Comparison of ENCODE assay signal across 9 cellular contexts in the genomic region with DNA sequence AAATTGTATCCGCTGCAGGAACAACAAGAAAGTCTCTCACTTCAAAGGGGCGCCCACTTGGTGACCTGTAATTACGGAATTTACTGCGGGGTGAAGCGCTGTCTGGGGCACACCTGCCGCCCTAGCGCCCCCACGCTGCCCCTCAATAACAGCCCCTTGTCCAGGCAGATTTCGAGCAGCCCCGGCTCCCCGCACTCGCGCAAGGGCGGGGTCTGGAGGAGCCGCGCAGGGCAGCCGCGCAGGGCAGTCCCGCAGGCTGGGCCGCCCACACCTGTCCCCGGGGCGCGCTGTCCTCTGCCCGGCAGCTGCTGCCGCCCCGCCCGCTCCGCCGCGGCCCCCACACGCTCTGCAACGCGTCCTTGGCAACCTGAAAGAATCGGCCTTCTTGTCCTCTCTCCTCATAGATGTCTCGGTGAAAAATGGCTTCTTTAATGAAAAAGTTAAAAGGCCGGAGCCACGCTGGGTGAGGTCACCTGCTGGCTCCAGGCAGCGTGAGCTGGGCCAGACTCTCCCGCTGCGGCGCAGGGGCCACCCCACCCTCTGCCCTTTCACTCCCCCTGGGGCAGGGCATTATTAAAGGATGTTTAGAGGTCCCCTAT.
DNase-seq lines count a peak whose midpoint lies in the region; ATAC-seq, FAIRE-seq and TF ChIP-seq lines count a peak whose summit lies in the region.
"Had no signal": no experiment of that assay in that cellular context is flagged by ENCODE, and none has a peak within 500 bp of the region (broad histone marks: within the 10 kb centered on the region; RNA-seq: fewer than 3 reads in every experiment).

No MANE protein-coding gene starts in this region.

- no peak overlapping the region for H3K27ac Mint-ChIP-seq in stimulated activated naive B cell treated with anti-CD40 and anti-IgM and Interleukin-4, amounts not matched to agents 10 μg/mL and 1 μg/mL and 100 μg/mL, for 72 hours
- H3K27ac Mint-ChIP-seq in CD8-positive, alpha-beta T cell = no peak overlapping the region
- H3K27ac Mint-ChIP-seq: T-cell had no signal

- no peaks in the 10 kb centered on the region for H3K36me3 Mint-ChIP-seq in stimulated activated naive B cell treated with anti-CD40 and anti-IgM and Interleukin-4, amounts not matched to agents 10 μg/mL and 1 μg/mL and 100 μg/mL, for 72 hours
- H3K36me3 Mint-ChIP-seq in CD8-positive, alpha-beta T cell = no peaks in the 10 kb centered on the region
- H3K36me3 Mint-ChIP-seq: T-cell had no signal

- intact Hi-C loops in left lung (cut with DNase I) = no loop called here
- intact Hi-C loops in CD8-positive, alpha-beta T cell (cut with DNase I, micrococcal nuclease) = no loop called here

- peaks cover 7 to 22% of the 10 kb centered on the region in 2 donors for H3K4me1 Mint-ChIP-seq in stimulated activated naive B cell treated with anti-CD40 and anti-IgM and Interleukin-4, amounts not matched to agents 10 μg/mL and 1 μg/mL and 100 μg/mL, for 72 hours
- peaks cover 4% of the 10 kb centered on the region for H3K4me1 Mint-ChIP-seq in CD8-positive, alpha-beta T cell (ENCODE audit: low read depth)

- peak; percentile 94 for ATAC-seq in left lung
- peak; percentile 59 to 72 for ATAC-seq in stimulated activated naive B cell treated with anti-CD40 and anti-IgM and Interleukin-4, amounts not matched to agents 10 μg/mL and 1 μg/mL and 100 μg/mL, for 72 hours (replicated peaks)
- ATAC-seq in CD8-positive, alpha-beta T cell = no peak
- no peak for ATAC-seq in HG02870 (IDR thresholded peaks at IDR 0.05; ENCODE audit: unreplicated experiment)
- ATAC-seq: T-cell had no signal

- H3K27me3 ChIP-seq in bronchial epithelial cell (ENCODE audit: control insufficient read depth, insufficient read depth, low read length) = peaks cover 2% of the 10 kb centered on the region
- H3K27me3 ChIP-seq in left lung = peaks cover 0 to 18% of the 10 kb centered on the region in 2 donors
- no peaks in the 10 kb centered on the region for H3K27me3 ChIP-seq in CD8-positive, alpha-beta T cell (ENCODE audit: insufficient read depth, low read length)

- peak overlapping the region; percentile 70 to 81 for H3K4me3 Mint-ChIP-seq in stimulated activated naive B cell treated with anti-CD40 and anti-IgM and Interleukin-4, amounts not matched to agents 10 μg/mL and 1 μg/mL and 100 μg/mL, for 72 hours
- H3K4me3 Mint-ChIP-seq in CD8-positive, alpha-beta T cell = no peak overlapping the region

- FAIRE-seq in bronchial epithelial cell (lab: Jason Lieb, UNC) = no peak

- H3K27me3 Mint-ChIP-seq in stimulated activated naive B cell treated with anti-CD40 and anti-IgM and Interleukin-4, amounts not matched to agents 10 μg/mL and 1 μg/mL and 100 μg/mL, for 72 hours = peaks cover 27 to 45% of the 10 kb centered on the region in 2 donors
- H3K27me3 Mint-ChIP-seq in CD8-positive, alpha-beta T cell (ENCODE audit: low read depth) = peaks cover 19% of the 10 kb centered on the region

- H3K9me3 Mint-ChIP-seq in stimulated activated naive B cell treated with anti-CD40 and anti-IgM and Interleukin-4, amounts not matched to agents 10 μg/mL and 1 μg/mL and 100 μg/mL, for 72 hours = no peaks in the 10 kb centered on the region
- H3K9me3 Mint-ChIP-seq in CD8-positive, alpha-beta T cell = no peaks in the 10 kb centered on the region
- H3K9me3 Mint-ChIP-seq: T-cell had no signal

- CTCF ChIA-PET in CD8-positive, alpha-beta T cell (lab: Charles Lee) = no interaction called here

- H3K36me3 ChIP-seq in KOPT-K1 (ENCODE audit: insufficient read depth, low read length) (no peaks in the 10 kb centered on the region), bronchial epithelial cell (ENCODE audit: control insufficient read depth, insufficient read depth, low read length) (no peaks in the 10 kb centered on the region), left lung (no peaks in the 10 kb centered on the region)
- no peaks in the 10 kb centered on the region for H3K36me3 ChIP-seq in CD8-positive, alpha-beta T cell (ENCODE audit: insufficient read depth, low read length)

- POLR2A ChIA-PET in CD8-positive, alpha-beta T cell (lab: Charles Lee) = no interaction called here

- H3K9me3 ChIP-seq in KOPT-K1 (ENCODE audit: insufficient read depth, low read length, poor library complexity, severe bottlenecking) (no peaks in the 10 kb centered on the region), left lung (no peaks in the 10 kb centered on the region)
- H3K9me3 ChIP-seq in CD8-positive, alpha-beta T cell (ENCODE audit: low read length) = no peaks in the 10 kb centered on the region

- TF ChIP-seq CTCF in bronchial epithelial cell (IDR thresholded peaks at IDR 0.05; ENCODE audit: insufficient read depth, low read length, severe bottlenecking) = no peak
- no peak for TF ChIP-seq CTCF in left lung (IDR thresholded peaks at IDR 0.05)
- no peak for TF ChIP-seq CTCF in CD8-positive, alpha-beta T cell (IDR thresholded peaks at IDR 0.05)

- H3K27ac ChIP-seq in KOPT-K1 (ENCODE audit: low read depth, low read length, poor library complexity, severe bottlenecking) = peak overlapping the region; percentile 7
- no peak overlapping the region for H3K27ac ChIP-seq in left lung
- no peak overlapping the region for H3K27ac ChIP-seq in CD8-positive, alpha-beta T cell (ENCODE audit: low read depth, low read length)

- peak overlapping the region; percentile 29 for H3K4me3 ChIP-seq in bronchial epithelial cell (ENCODE audit: low read depth, low read length)
- peak overlapping the region; percentile 12 to 31 for H3K4me3 ChIP-seq in left lung
- H3K4me3 ChIP-seq in CD8-positive, alpha-beta T cell (ENCODE audit: low read depth, low read length) = no peak overlapping the region

- H3K4me1 ChIP-seq in left lung = peaks cover 6 to 21% of the 10 kb centered on the region in 2 donors
- H3K4me1 ChIP-seq in CD8-positive, alpha-beta T cell (ENCODE audit: insufficient read depth, low read length) = no peaks in the 10 kb centered on the region

- no peak for DNase-seq in bronchial epithelial cell (ENCODE audit: low read depth)
- DNase-seq in left lung = peak in 1 of 2 donors; percentile 83
- DNase-seq in stimulated activated naive B cell treated with anti-CD40 and anti-IgM and Interleukin-4, amounts not matched to agents 10 μg/mL and 1 μg/mL and 100 μg/mL, for 72 hours = no peak
- DNase-seq in cerebellum (ENCODE audit: low spot score) = no peak
- DNase-seq in hippocampal formation (lab: John Stamatoyannopoulos, UW) = no peak
- DNase-seq in CD8-positive, alpha-beta T cell = no peak
- DNase-seq: T-cell had no signal

Comparison
In these comparisons a context has a peak if more than half of its experiments do, and no peak if none do; other contexts are left out.
1. ATAC-seq: peak in left lung (single experiment) and stimulated activated naive B cell treated with anti-CD40 and anti-IgM and Interleukin-4, amounts not matched to agents 10 μg/mL and 1 μg/mL and 100 μg/mL, for 72 hours (2 of 2); none in CD8-positive, alpha-beta T cell (single experiment) and HG02870 (single experiment).